Comparison of ENCODE assay signal across 13 cellular contexts in genomic region chr9:89850633-89851325, GRCh38.
DNase-seq lines count a peak whose midpoint lies in the region; ATAC-seq, FAIRE-seq and TF ChIP-seq lines count a peak whose summit lies in the region.
"Had no signal": no experiment of that assay in that cellular context is flagged by ENCODE, and none has a peak within 500 bp of the region (broad histone marks: within the 10 kb centered on the region; RNA-seq: fewer than 3 reads in every experiment).

No MANE protein-coding gene starts in this region.

- H3K36me3 ChIP-seq in bronchial epithelial cell (ENCODE audit: control insufficient read depth, insufficient read depth, low read length) (no peaks in the 10 kb centered on the region), upper lobe of right lung (no peaks in the 10 kb centered on the region)

- H3K4me1 ChIP-seq in upper lobe of right lung, result peaks cover 5% of the 10 kb centered on the region

- WGBS in lower leg skin, 2 donors, result 30 to 54% methylated on average over 7 of the region's 7 CpGs

- no peak for FAIRE-seq in bronchial epithelial cell (lab: Jason Lieb, UNC)

- peak; percentile 0 for DNase-seq in activated T-cell treated with anti-CD3 and anti-CD28 coated beads, Interleukin-2, amount 50 U/mL, for 24 hours
- DNase-seq in activated T-cell treated with anti-CD3 and anti-CD28 coated beads, Interleukin-2, amount 50 U/mL, for 48 hours, result no peak
- DNase-seq in bronchial epithelial cell (ENCODE audit: low read depth) (peak; percentile 33), lower leg skin (ENCODE audit: low spot score in 2 of 2) (peak; percentile 54 to 78), upper lobe of right lung (peak; percentile 64)
- DNase-seq: activated T-cell treated with anti-CD3 and anti-CD28 coated beads, Interleukin-2, amount 50 U/mL, for 1 hour; AML-193; GF-D8; T-helper 9 cell had no signal

- H3K4me3 ChIP-seq in bronchial epithelial cell (ENCODE audit: low read depth, low read length), result no peak overlapping the region
- no peak overlapping the region for H3K4me3 ChIP-seq in lower leg skin (ENCODE audit: low read depth, poor library complexity, severe bottlenecking)
- no peak overlapping the region for H3K4me3 ChIP-seq in upper lobe of right lung

- TF ChIP-seq CTCF in bronchial epithelial cell (IDR thresholded peaks at IDR 0.05; ENCODE audit: insufficient read depth, low read length, severe bottlenecking) (no peak), lower leg skin (IDR thresholded peaks at IDR 0.05) (no peak), upper lobe of right lung (IDR thresholded peaks at IDR 0.05) (no peak)

- no peaks in the 10 kb centered on the region for H3K4me1 Mint-ChIP-seq in activated T-cell treated with anti-CD3 and anti-CD28 coated beads, Interleukin-2, amount 50 U/mL, for 24 hours (ENCODE audit: low read depth)

- TF ChIP-seq POLR2A in lower leg skin (IDR thresholded peaks at IDR 0.05), result no peak

- H3K27me3 ChIP-seq in bronchial epithelial cell (ENCODE audit: control insufficient read depth, insufficient read depth, low read length) (no peaks in the 10 kb centered on the region), upper lobe of right lung (no peaks in the 10 kb centered on the region)

- H3K27ac ChIP-seq in upper lobe of right lung, result no peak overlapping the region

- no peak overlapping the region for H3K4me3 Mint-ChIP-seq in activated T-cell treated with anti-CD3 and anti-CD28 coated beads, Interleukin-2, amount 50 U/mL, for 24 hours

- H3K9me3 Mint-ChIP-seq in activated T-cell treated with anti-CD3 and anti-CD28 coated beads, Interleukin-2, amount 50 U/mL, for 24 hours, result no peaks in the 10 kb centered on the region

- no peak overlapping the region for H3K27ac Mint-ChIP-seq in activated T-cell treated with anti-CD3 and anti-CD28 coated beads, Interleukin-2, amount 50 U/mL, for 24 hours

- no peaks in the 10 kb centered on the region for H3K36me3 Mint-ChIP-seq in activated T-cell treated with anti-CD3 and anti-CD28 coated beads, Interleukin-2, amount 50 U/mL, for 24 hours (ENCODE audit: low read depth)

- intact Hi-C loops in lower leg skin (cut with DNase I; ENCODE audit: low total_unique reads), result no loop called here
- intact Hi-C loops in upper lobe of right lung (cut with DNase I), result no loop called here

- H3K9me3 ChIP-seq in upper lobe of right lung, result no peaks in the 10 kb centered on the region

- H3K27me3 Mint-ChIP-seq in activated T-cell treated with anti-CD3 and anti-CD28 coated beads, Interleukin-2, amount 50 U/mL, for 24 hours, result no peaks in the 10 kb centered on the region

- peak; percentile 81 for ATAC-seq in upper lobe of right lung
- ATAC-seq in GM18909 (IDR thresholded peaks at IDR 0.05; ENCODE audit: poor library complexity, unreplicated experiment), result no peak
- ATAC-seq in GM18520 (IDR thresholded peaks at IDR 0.05; ENCODE audit: unreplicated experiment), result no peak
- ATAC-seq in SK-N-SH treated with all-trans-retinoic acid at 6 μM for 48 hours, result no peak
- ATAC-seq: HCT116 had no signal

TF ChIP-seq in SK-N-SH treated with all-trans-retinoic acid at 6 μM for 48 hours, 23 proteins besides CTCF, POLR2A, EP300 and RAD21:
- TF ChIP-seq ZFP30 (CRISPR knock-in tag; IDR thresholded peaks at IDR 0.05) (no peak), PPARA (CRISPR knock-in tag; IDR thresholded peaks at IDR 0.05; ENCODE audit: borderline replicate concordance) (no peak), TSHZ2 (CRISPR knock-in tag; IDR thresholded peaks at IDR 0.05) (no peak), ARNTL (CRISPR knock-in tag; IDR thresholded peaks at IDR 0.05; ENCODE audit: borderline replicate concordance, low read depth) (no peak), ZNF8 (CRISPR knock-in tag; IDR thresholded peaks at IDR 0.05) (no peak), TCF4 (CRISPR knock-in tag; IDR thresholded peaks at IDR 0.05; ENCODE audit: borderline replicate concordance) (no peak), ZC3H10 (CRISPR knock-in tag; IDR thresholded peaks at IDR 0.05) (no peak), POU6F1 (CRISPR knock-in tag; IDR thresholded peaks at IDR 0.05; ENCODE audit: borderline replicate concordance, low read depth) (no peak), RARB (CRISPR knock-in tag; IDR thresholded peaks at IDR 0.05) (no peak), CREB5 (CRISPR knock-in tag; IDR thresholded peaks at IDR 0.05; ENCODE audit: low read depth) (no peak), GLIS3 (CRISPR knock-in tag; IDR thresholded peaks at IDR 0.05) (no peak), ESRRG (CRISPR knock-in tag; IDR thresholded peaks at IDR 0.05) (no peak), TOX (CRISPR knock-in tag; IDR thresholded peaks at IDR 0.05; ENCODE audit: borderline replicate concordance) (no peak), ZFP3 (CRISPR knock-in tag; IDR thresholded peaks at IDR 0.05) (no peak)

Comparison
In these comparisons a context has a peak if more than half of its experiments do, and no peak if none do; other contexts are left out.
1. DNase-seq: peak in activated T-cell treated with anti-CD3 and anti-CD28 coated beads, Interleukin-2, amount 50 U/mL, for 24 hours (single experiment), bronchial epithelial cell (single experiment), lower leg skin (2 of 2) and upper lobe of right lung (single experiment); none in activated T-cell treated with anti-CD3 and anti-CD28 coated beads, Interleukin-2, amount 50 U/mL, for 48 hours (0 of 2).